7 cellular contexts compared by ENCODE assay signal in genomic region chr6:132131777-132132176, GRCh38.
A peak's percentile ranks its signal among the peaks of the same experiment; 100 is the strongest.
DNase-seq lines count a peak whose midpoint lies in the region; ATAC-seq lines count a peak whose summit lies in the region.

No MANE protein-coding gene starts in this region.

- peak overlapping the region; percentile 47 for H3K27ac ChIP-seq in temporal lobe (ENCODE audit: low read depth, low read length)

- DNase-seq in HuH-7 (ENCODE audit: low spot score) (peak; percentile 5), UCSD-AML1 (lab: John Stamatoyannopoulos, UW; ENCODE audit: unreplicated experiment) (peak; percentile 24), hepatic stellate cell (ENCODE audit: low spot score) (peak; percentile 69), NCI-H345 treated with DMSO at 0.1 percent for 48 hours (lab: John Stamatoyannopoulos, UW; ENCODE audit: unreplicated experiment) (no peak)

- ATAC-seq in GM19328 (IDR thresholded peaks at IDR 0.05; ENCODE audit: unreplicated experiment) (no peak), HG02571 (IDR thresholded peaks at IDR 0.05; ENCODE audit: unreplicated experiment) (no peak)
